8 cellular contexts compared by ENCODE assay signal in genomic region chr12:62250671-62251608, GRCh38. TPM values are rescaled to one million over a fixed set of nuclear protein-coding genes. Genes with fewer than 3 reads are reported as not detected.
DNase-seq lines count a peak whose midpoint lies in the region; ATAC-seq and TF ChIP-seq lines count a peak whose summit lies in the region.

No MANE protein-coding gene starts in this region.

- no peak for TF ChIP-seq POLR2A in adrenal gland (IDR thresholded peaks at IDR 0.05)

- ATAC-seq in GM19043 (IDR thresholded peaks at IDR 0.05; ENCODE audit: low read depth, unreplicated experiment) (peak; percentile 95), HG03135 (IDR thresholded peaks at IDR 0.05; ENCODE audit: unreplicated experiment) (peak; percentile 95)

- DNase-seq in AML-193 (lab: John Stamatoyannopoulos, UW): peak; percentile 63 to 69
- DNase-seq in effector memory CD4-positive, alpha-beta T cell: no peak
- DNase-seq in WERI-Rb-1: no peak
- no peak for DNase-seq in adrenal gland

- H3K4me1 ChIP-seq in thymus (ENCODE audit: control insufficient read depth, insufficient read depth, low read length): peaks cover 2% of the 10 kb centered on the region
- no peaks in the 10 kb centered on the region for H3K4me1 ChIP-seq in effector memory CD4-positive, alpha-beta T cell (ENCODE audit: control insufficient read depth, insufficient read depth, low read length, poor library complexity, severe bottlenecking)
- H3K4me1 ChIP-seq in adrenal gland (replicated peaks in 1 of 2): no peaks in the 10 kb centered on the region

- H3K27me3 ChIP-seq in thymus (ENCODE audit: control insufficient read depth, insufficient read depth) (no peaks in the 10 kb centered on the region), WERI-Rb-1 (ENCODE audit: insufficient read depth, low read depth, severe bottlenecking) (no peaks in the 10 kb centered on the region), adrenal gland (no peaks in the 10 kb centered on the region)
- H3K27me3 ChIP-seq in effector memory CD4-positive, alpha-beta T cell (replicated peaks; ENCODE audit: control insufficient read depth, insufficient read depth, low read length, poor library complexity, severe bottlenecking): no peaks in the 10 kb centered on the region

- H3K36me3 ChIP-seq in thymus (ENCODE audit: control insufficient read depth, insufficient read depth) (no peaks in the 10 kb centered on the region), WERI-Rb-1 (no peaks in the 10 kb centered on the region), adrenal gland (replicated peaks in 1 of 2) (no peaks in the 10 kb centered on the region)
- no peaks in the 10 kb centered on the region for H3K36me3 ChIP-seq in effector memory CD4-positive, alpha-beta T cell (ENCODE audit: control insufficient read depth, insufficient read depth, low read length)

- 85% methylated on average over 3 of the region's 3 CpGs for WGBS in thymus
- 62 to 70% (median 67%) methylated on average over 2 to 3 of the region's 3 CpGs for WGBS in adrenal gland, 4 donors

- H3K4me3 Mint-ChIP-seq in activated naive CD8-positive, alpha-beta T cell: peak overlapping the region; percentile 46

- no peaks in the 10 kb centered on the region for H3K9me3 Mint-ChIP-seq in activated naive CD8-positive, alpha-beta T cell (ENCODE audit: low read depth)

- H3K27ac Mint-ChIP-seq in activated naive CD8-positive, alpha-beta T cell: peak overlapping the region; percentile 69

- H3K9me3 ChIP-seq in thymus (ENCODE audit: control insufficient read depth) (no peaks in the 10 kb centered on the region), WERI-Rb-1 (ENCODE audit: severe bottlenecking) (no peaks in the 10 kb centered on the region), adrenal gland (replicated peaks in 1 of 3) (peaks cover 0 to 7% (median 0%) of the 10 kb centered on the region in 3 donors)
- no peaks in the 10 kb centered on the region for H3K9me3 ChIP-seq in effector memory CD4-positive, alpha-beta T cell (ENCODE audit: control insufficient read depth, low read length)

- intact Hi-C loops in adrenal gland (cut with DNase I): no loop called here

- TF ChIP-seq CTCF in WERI-Rb-1 (IDR thresholded peaks at IDR 0.05; ENCODE audit: low read depth, low read length) (no peak), adrenal gland (IDR thresholded peaks at IDR 0.05) (no peak)

- H3K27ac ChIP-seq in thymus (ENCODE audit: low read depth): peak overlapping the region; percentile 81
- H3K27ac ChIP-seq in effector memory CD4-positive, alpha-beta T cell (ENCODE audit: insufficient read depth, low read length, poor library complexity, severe bottlenecking): no peak overlapping the region
- no peak overlapping the region for H3K27ac ChIP-seq in WERI-Rb-1
- peak overlapping the region in 2 of 5 donors; percentile 10 to 67 for H3K27ac ChIP-seq in adrenal gland

- no peak overlapping the region for H3K4me3 ChIP-seq in thymus (ENCODE audit: low read length)
- H3K4me3 ChIP-seq in effector memory CD4-positive, alpha-beta T cell (ENCODE audit: insufficient read depth, low read depth, low read length, poor library complexity, severe bottlenecking): no peak overlapping the region
- H3K4me3 ChIP-seq in WERI-Rb-1 (ENCODE audit: low read depth, low read length): no peak overlapping the region
- H3K4me3 ChIP-seq in adrenal gland: no peak overlapping the region

- H3K27me3 Mint-ChIP-seq in activated naive CD8-positive, alpha-beta T cell: no peaks in the 10 kb centered on the region

- peaks cover 29% of the 10 kb centered on the region for H3K4me1 Mint-ChIP-seq in activated naive CD8-positive, alpha-beta T cell (ENCODE audit: low read depth)

- H3K36me3 Mint-ChIP-seq in activated naive CD8-positive, alpha-beta T cell: peaks cover 10% of the 10 kb centered on the region

RNA-seq across cellular contexts. Expression of gene USP15, which starts 9.3 kb away (rescaled TPM):
- polyA plus RNA-seq in thymus (201 TPM), adrenal gland (100 to 1,000 TPM in 1 of 3 donors, 10 to 100 TPM in 2; 56.0 to 122 (median 93.2) TPM)
- 100 to 1,000 TPM in 1 of 8 donors, 10 to 100 TPM in 7; 25.9 to 148 (median 56.0) TPM for total RNA-seq in adrenal gland

Comparison
In these comparisons a context has a peak if more than half of its experiments do, and no peak if none do; other contexts are left out.
1. DNase-seq: peak in AML-193 (2 of 2); none in effector memory CD4-positive, alpha-beta T cell (0 of 3), WERI-Rb-1 (single experiment) and adrenal gland (0 of 7).